Comparison of ENCODE assay signal across 16 cellular contexts in genomic region chrX:136094962-136095361, GRCh38.
"Had no signal": no experiment of that assay in that cellular context is flagged by ENCODE, and none has a peak within 500 bp of the region (broad histone marks: within the 10 kb centered on the region; RNA-seq: fewer than 3 reads in every experiment).

No MANE protein-coding gene starts in this region.

- H3K9me3 ChIP-seq: mucosa of descending colon, neutrophil, testis, tibial nerve, upper lobe of right lung had no signal

- H3K27me3 ChIP-seq: hepatocyte, neutrophil, spleen, testis, tibial nerve, upper lobe of right lung had no signal

- H3K4me3 ChIP-seq: hepatocyte, mucosa of descending colon, spleen, testis, tibial nerve, upper lobe of right lung had no signal

- H3K4me1 ChIP-seq: spleen, testis, tibial nerve, upper lobe of right lung had no signal

- H3K36me3 ChIP-seq: neutrophil, spleen, tibial nerve, upper lobe of right lung had no signal

- H2AFZ ChIP-seq: hepatocyte had no signal

- H3K27ac ChIP-seq: hepatocyte, neutrophil, spleen, testis, tibial nerve, upper lobe of right lung had no signal

- ATAC-seq: effector memory CD8-positive, alpha-beta T cell; mucosa of descending colon; naive thymus-derived CD8-positive, alpha-beta T cell; sciatic nerve; stimulated activated memory B cell treated with anti-CD40 and anti-IgM and Interleukin-4, amounts not matched to agents 10 μg/mL and 1 μg/mL and 100 μg/mL, for 72 hours; upper lobe of right lung had no signal

- H3K4me2 ChIP-seq: hepatocyte had no signal

- H3K79me2 ChIP-seq: hepatocyte had no signal

- DNase-seq: effector memory CD8-positive, alpha-beta T cell; foreskin melanocyte; head of caudate nucleus; mucosa of descending colon; naive thymus-derived CD8-positive, alpha-beta T cell; spleen; stimulated activated CD4-positive, alpha-beta T cell treated with anti-CD3 and anti-CD28 coated beads, Interleukin-15, amount 100 ng/mL, for 24 hours; stimulated activated CD4-positive, alpha-beta T cell treated with anti-CD3 and anti-CD28 coated beads, Interleukin-1b, Interleukin-23, amount 100 ng/mL, for 48 hours; stimulated activated CD4-positive, alpha-beta T cell treated with anti-CD3 and anti-CD28 coated beads, Interleukin-4, amount 100 ng/mL, for 24 hours; testis; upper lobe of right lung had no signal
